Comparison of ENCODE assay signal across 14 cellular contexts in genomic region chr2:120472891-120473309, GRCh38.
DNase-seq lines count a peak whose midpoint lies in the region; TF ChIP-seq lines count a peak whose summit lies in the region.
"Had no signal": no experiment of that assay in that cellular context is flagged by ENCODE, and none has a peak within 500 bp of the region (broad histone marks: within the 10 kb centered on the region; RNA-seq: fewer than 3 reads in every experiment).

No MANE protein-coding gene starts in this region.

- intact Hi-C loops in lower leg skin (cut with DNase I; ENCODE audit: low total_unique reads), result no loop called here

- H3K27me3 ChIP-seq in SJCRH30, result peaks cover 8% of the 10 kb centered on the region; the same call in 1 of the 2 replicates
- H3K27me3 ChIP-seq: gastrocnemius medialis, thyroid gland had no signal

- H3K4me1 ChIP-seq in SJCRH30, result no peaks in the 10 kb centered on the region

- DNase-seq in activated effector memory CD4-positive, alpha-beta T cell treated with anti-CD3 and anti-CD28 coated beads, Interleukin-2, amount 50 U/mL, for 16 hours, result peak; percentile 25
- no peak for DNase-seq in activated effector memory CD4-positive, alpha-beta T cell treated with Interleukin-2 at 50 U/mL for 16 hours
- DNase-seq in epithelial cell of esophagus (ENCODE audit: low read depth) (peak; percentile 99), lower leg skin (ENCODE audit: low spot score in 2 of 2) (peak; percentile 65 to 88), DMS79 treated with DMSO at 0.1 percent for 48 hours (lab: John Stamatoyannopoulos, UW) (no peak), HuH-7.5 (ENCODE audit: low spot score) (no peak), SJCRH30 (no peak), GM19240 (ENCODE audit: insufficient read length, low spot score) (no peak)
- DNase-seq: C1 segment of cervical spinal cord, gastrocnemius medialis, left ventricle myocardium inferior, NCI-H446 treated with DMSO at 0.1 percent for 48 hours, SHP77, thyroid gland had no signal

- TF ChIP-seq CTCF in epithelial cell of esophagus (IDR thresholded peaks at IDR 0.05; ENCODE audit: insufficient read depth, low read depth, low read length, missing control alignments) (no peak), lower leg skin (IDR thresholded peaks at IDR 0.05) (no peak)

- H3K27ac ChIP-seq in SJCRH30, result no peak overlapping the region
- H3K27ac ChIP-seq: gastrocnemius medialis, left ventricle myocardium inferior had no signal

- no peaks in the 10 kb centered on the region for H3K9me3 ChIP-seq in SJCRH30 (replicated peaks)
- H3K9me3 ChIP-seq: gastrocnemius medialis, thyroid gland had no signal

- TF ChIP-seq POLR2A in lower leg skin (IDR thresholded peaks at IDR 0.05), result no peak

- 52 to 62% methylated on average over 12 of the region's 12 CpGs for WGBS in lower leg skin, 2 donors

- H3K36me3 ChIP-seq in SJCRH30, result no peaks in the 10 kb centered on the region
- H3K36me3 ChIP-seq: gastrocnemius medialis, left ventricle myocardium inferior, thyroid gland had no signal

- H3K4me3 ChIP-seq in epithelial cell of esophagus (ENCODE audit: low read length) (no peak overlapping the region), lower leg skin (ENCODE audit: low read depth, poor library complexity, severe bottlenecking) (no peak overlapping the region), SJCRH30 (no peak overlapping the region)
- H3K4me3 ChIP-seq: gastrocnemius medialis, left ventricle myocardium inferior, thyroid gland had no signal

Comparison
In these comparisons a context has a peak if more than half of its experiments do, and no peak if none do; other contexts are left out.
1. DNase-seq: peak in activated effector memory CD4-positive, alpha-beta T cell treated with anti-CD3 and anti-CD28 coated beads, Interleukin-2, amount 50 U/mL, for 16 hours (single experiment), epithelial cell of esophagus (single experiment) and lower leg skin (2 of 2); none in activated effector memory CD4-positive, alpha-beta T cell treated with Interleukin-2 at 50 U/mL for 16 hours (single experiment), DMS79 treated with DMSO at 0.1 percent for 48 hours (single experiment), HuH-7.5 (single experiment), SJCRH30 (0 of 2) and GM19240 (single experiment).